In genomic region chr1:234490789-234491479, GRCh38 we compare ENCODE assay signal across 1 cellular context.
TF ChIP-seq lines count a peak whose summit lies in the region.

No MANE protein-coding gene starts in this region.

TF ChIP-seq in K562, 482 proteins besides CTCF, POLR2A, EP300 and RAD21 (continued from another document and continues in another):
- TF ChIP-seq ELK1 (CRISPR knock-in tag; IDR thresholded peaks at IDR 0.05), result no peak
- TF ChIP-seq GTF2F1 (IDR thresholded peaks at IDR 0.05; ENCODE audit: low read depth, low read length), result no peak
- TF ChIP-seq CBX1 (IDR thresholded peaks at IDR 0.05; ENCODE audit: low read depth), result no peak
- TF ChIP-seq HMGXB4 (CRISPR knock-in tag; IDR thresholded peaks at IDR 0.05), result no peak
- no peak for TF ChIP-seq ZNF121 (CRISPR knock-in tag; conservative IDR thresholded peaks at IDR 0.05)
- TF ChIP-seq PHB (CRISPR knock-in tag; IDR thresholded peaks at IDR 0.05), result no peak
- no peak for TF ChIP-seq ARID3A (IDR thresholded peaks at IDR 0.05; ENCODE audit: borderline replicate concordance, low read depth, low read length)
- no peak for TF ChIP-seq IRF2 (CRISPR knock-in tag; IDR thresholded peaks at IDR 0.05)
- TF ChIP-seq CGGBP1 (CRISPR knock-in tag; IDR thresholded peaks at IDR 0.05), result peak; percentile 87
- TF ChIP-seq ZNF609 (CRISPR knock-in tag; IDR thresholded peaks at IDR 0.05; ENCODE audit: borderline replicate concordance), result no peak
- TF ChIP-seq HOXB6 (CRISPR knock-in tag; IDR thresholded peaks at IDR 0.05; ENCODE audit: borderline replicate concordance), result no peak
- TF ChIP-seq HMGN3 (IDR thresholded peaks at IDR 0.05; ENCODE audit: borderline replicate concordance, extremely low read depth, insufficient read length, low read depth, low read length), result peak; percentile 66
- TF ChIP-seq CC2D1A (IDR thresholded peaks at IDR 0.05), result peak; percentile 80
- TF ChIP-seq ZNF263 (CRISPR knock-in tag; IDR thresholded peaks at IDR 0.05; ENCODE audit: borderline replicate concordance), result no peak
- TF ChIP-seq EZH2 (IDR thresholded peaks at IDR 0.05; ENCODE audit: borderline replicate concordance, low read depth, low read length), result no peak
- TF ChIP-seq ZNF165 (CRISPR knock-in tag; IDR thresholded peaks at IDR 0.05; ENCODE audit: borderline replicate concordance), result no peak
- TF ChIP-seq ZNF140 (CRISPR knock-in tag; IDR thresholded peaks at IDR 0.05), result no peak
- no peak for TF ChIP-seq POLR2B (IDR thresholded peaks at IDR 0.05; ENCODE audit: low read depth, partially characterized antibody)
- TF ChIP-seq ZFP91 (CRISPR knock-in tag; IDR thresholded peaks at IDR 0.05), result no peak
- TF ChIP-seq LEF1 (IDR thresholded peaks at IDR 0.05), result peak; percentile 83
- no peak for TF ChIP-seq BHLHE40 (IDR thresholded peaks at IDR 0.05; ENCODE audit: low read length)
- no peak for TF ChIP-seq YY1 (IDR thresholded peaks at IDR 0.05; ENCODE audit: borderline replicate concordance in 1 of 3, control insufficient read depth in 1 of 3, extremely low read depth in 1 of 3, insufficient read depth in 3 of 3, insufficient read length in 1 of 3, insufficient replicate concordance in 2 of 3, low read depth in 1 of 3, low read length in 2 of 3)
- TF ChIP-seq HDAC6 (IDR thresholded peaks at IDR 0.05; ENCODE audit: low read depth, low read length), result no peak
- TF ChIP-seq ZSCAN29 (IDR thresholded peaks at IDR 0.05), result no peak
- TF ChIP-seq ZNF696 (CRISPR knock-in tag; conservative IDR thresholded peaks at IDR 0.05), result no peak; the same call in 1 of the 2 replicates
- no peak; the same call in 1 of the 2 replicates for TF ChIP-seq RB1 (IDR thresholded peaks at IDR 0.05; ENCODE audit: low read depth)
- TF ChIP-seq HNRNPH1 (optimal IDR thresholded peaks at IDR 0.05; ENCODE audit: low read depth, low read length), result no peak
- TF ChIP-seq GTF2B (IDR thresholded peaks at IDR 0.05; ENCODE audit: extremely low read depth, insufficient read length), result no peak
- 0 out of 2 replicates have a peak, but pooled peaks have one; percentile 40 for TF ChIP-seq C11orf30 (IDR thresholded peaks at IDR 0.05; ENCODE audit: low read depth)
- TF ChIP-seq NCOR1 (IDR thresholded peaks at IDR 0.05), result peak; percentile 95
- TF ChIP-seq CBFA2T3 (IDR thresholded peaks at IDR 0.05), result peak; percentile 97
- no peak for TF ChIP-seq RBM15 (IDR thresholded peaks at IDR 0.05; ENCODE audit: insufficient read depth, low read length)
- peak; percentile 33 for TF ChIP-seq SMAD1 (IDR thresholded peaks at IDR 0.05; ENCODE audit: low read depth, low read length, partially characterized antibody)
- no peak for TF ChIP-seq CUX1 (CRISPR knock-in tag; IDR thresholded peaks at IDR 0.05)
- no peak for TF ChIP-seq RBM14 (IDR thresholded peaks at IDR 0.05; ENCODE audit: borderline replicate concordance, insufficient read depth, low read depth, low read length)
- TF ChIP-seq ZNF780A (CRISPR knock-in tag; IDR thresholded peaks at IDR 0.05), result no peak
- no peak for TF ChIP-seq STAT5B (CRISPR knock-in tag; IDR thresholded peaks at IDR 0.05)
- no peak for TF ChIP-seq FOXP4 (CRISPR knock-in tag; IDR thresholded peaks at IDR 0.05; ENCODE audit: borderline replicate concordance)
- no peak for TF ChIP-seq E2F1 (CRISPR knock-in tag; IDR thresholded peaks at IDR 0.05)
- TF ChIP-seq SIRT6 (IDR thresholded peaks at IDR 0.05; ENCODE audit: low read depth, low read length), result no peak
- TF ChIP-seq KDM1A (IDR thresholded peaks at IDR 0.05), result peak; percentile 85 to 95
- TF ChIP-seq BCOR (IDR thresholded peaks at IDR 0.05), result peak; percentile 87
